ENCODE assay signal across 1 cellular context in the genomic region with DNA sequence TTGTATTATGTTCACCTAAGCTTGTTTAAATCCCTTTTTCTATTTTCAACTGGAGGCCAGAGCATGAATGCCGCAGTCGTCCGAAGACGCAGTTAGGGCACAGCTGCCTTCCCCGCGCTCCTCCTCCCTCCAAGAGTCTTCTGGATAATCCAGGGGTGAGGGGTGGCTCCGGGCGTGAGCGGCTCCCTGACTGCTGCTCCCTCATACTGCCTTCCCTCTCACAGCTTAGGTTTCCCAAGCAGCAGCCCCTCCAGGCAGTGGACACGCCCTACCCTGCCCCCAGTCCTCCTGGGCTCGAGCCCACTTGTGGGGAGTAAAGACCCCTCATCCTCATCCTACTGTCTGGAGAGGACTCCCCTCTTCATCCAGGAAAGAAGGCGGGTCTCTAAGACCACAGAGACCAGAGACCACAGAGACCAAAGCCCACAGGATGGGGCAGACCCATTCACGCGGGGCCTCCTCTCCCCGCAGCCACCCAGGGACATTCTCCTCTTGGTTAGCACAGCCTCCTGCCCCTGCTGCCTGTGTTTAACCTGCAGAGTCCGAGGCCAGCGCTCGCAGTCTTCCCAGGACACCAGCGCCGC. TPM values are rescaled to one million over a fixed set of nuclear protein-coding genes. Genes with fewer than 3 reads are reported as not detected.
"Had no signal": no experiment of that assay in that cellular context is flagged by ENCODE, and none has a peak within 500 bp of the region (broad histone marks: within the 10 kb centered on the region; RNA-seq: fewer than 3 reads in every experiment).

No MANE protein-coding gene starts in this region.

RNA-seq across cellular contexts. Expression of a gene that starts 31.9 kb away (rescaled TPM):
- polyA plus RNA-seq: immature natural killer cell had no signal
